ENCODE assay signal across 17 cellular contexts in genomic region chr2:122029456-122029855, GRCh38.
DNase-seq lines count a peak whose midpoint lies in the region; ATAC-seq and TF ChIP-seq lines count a peak whose summit lies in the region.
"Had no signal": no experiment of that assay in that cellular context is flagged by ENCODE, and none has a peak within 500 bp of the region (broad histone marks: within the 10 kb centered on the region; RNA-seq: fewer than 3 reads in every experiment).

No MANE protein-coding gene starts in this region.

- H3K27me3 Mint-ChIP-seq in activated naive CD4-positive, alpha-beta T cell treated with anti-CD3 and anti-CD28 coated beads, Interleukin-2, amount 10 ng/mL, durations not matched to agents 7 days and 5 days: peaks cover 12% of the 10 kb centered on the region
- H3K27me3 Mint-ChIP-seq in osteocyte (ENCODE audit: unreplicated experiment): no peaks in the 10 kb centered on the region
- peaks cover 3 to 4% of the 10 kb centered on the region in 2 donors for H3K27me3 Mint-ChIP-seq in CD4-positive, alpha-beta memory T cell

- peak overlapping the region; percentile 66 for H3K27ac Mint-ChIP-seq in activated naive CD4-positive, alpha-beta T cell treated with anti-CD3 and anti-CD28 coated beads, Interleukin-2, amount 10 ng/mL, durations not matched to agents 7 days and 5 days
- H3K27ac Mint-ChIP-seq in osteocyte (ENCODE audit: unreplicated experiment): no peak overlapping the region
- no peak overlapping the region for H3K27ac Mint-ChIP-seq in CD4-positive, alpha-beta memory T cell
- H3K27ac Mint-ChIP-seq: CD14-positive monocyte; CD8-positive, alpha-beta T cell; H9 had no signal

- no peak for ATAC-seq in HG03442 (IDR thresholded peaks at IDR 0.05; ENCODE audit: unreplicated experiment)
- ATAC-seq: CD8-positive, alpha-beta T cell; GM12878 had no signal

- H3K4me3 Mint-ChIP-seq in activated naive CD4-positive, alpha-beta T cell treated with anti-CD3 and anti-CD28 coated beads, Interleukin-2, amount 10 ng/mL, durations not matched to agents 7 days and 5 days: no peak overlapping the region
- H3K4me3 Mint-ChIP-seq in osteocyte (ENCODE audit: unreplicated experiment): no peak overlapping the region
- no peak overlapping the region for H3K4me3 Mint-ChIP-seq in CD4-positive, alpha-beta memory T cell
- H3K4me3 Mint-ChIP-seq: CD14-positive monocyte; CD8-positive, alpha-beta T cell; H9 had no signal

- TF ChIP-seq CTCF in osteocyte (IDR thresholded peaks at IDR 0.05): no peak

- H3K27me3 ChIP-seq in CD4-positive, alpha-beta memory T cell (ENCODE audit: insufficient read depth, low read length): no peaks in the 10 kb centered on the region
- H3K27me3 ChIP-seq: BLaER1 had no signal

- H3K4me1 Mint-ChIP-seq in activated naive CD4-positive, alpha-beta T cell treated with anti-CD3 and anti-CD28 coated beads, Interleukin-2, amount 10 ng/mL, durations not matched to agents 7 days and 5 days: no peaks in the 10 kb centered on the region
- H3K4me1 Mint-ChIP-seq in osteocyte (ENCODE audit: unreplicated experiment): peaks cover 5% of the 10 kb centered on the region
- no peaks in the 10 kb centered on the region for H3K4me1 Mint-ChIP-seq in CD4-positive, alpha-beta memory T cell
- H3K4me1 Mint-ChIP-seq: CD14-positive monocyte had no signal

- no peaks in the 10 kb centered on the region for H3K36me3 ChIP-seq in KOPT-K1 (ENCODE audit: insufficient read depth, low read length)
- H3K36me3 ChIP-seq in CD4-positive, alpha-beta memory T cell (ENCODE audit: insufficient read depth, low read length): no peaks in the 10 kb centered on the region
- H3K36me3 ChIP-seq: BLaER1 had no signal

- no peaks in the 10 kb centered on the region for H3K9me3 ChIP-seq in KOPT-K1 (ENCODE audit: insufficient read depth, low read length, poor library complexity, severe bottlenecking)
- no peaks in the 10 kb centered on the region for H3K9me3 ChIP-seq in CD4-positive, alpha-beta memory T cell (ENCODE audit: control insufficient read depth in 1 of 2, low read length in 2 of 2)

- intact Hi-C loops in CD4-positive, alpha-beta memory T cell (cut with micrococcal nuclease): no loop called here

- H3K27ac ChIP-seq in KOPT-K1 (ENCODE audit: low read depth, low read length, poor library complexity, severe bottlenecking): peak overlapping the region; percentile 55
- no peak overlapping the region for H3K27ac ChIP-seq in CD4-positive, alpha-beta memory T cell (ENCODE audit: low read depth, low read length)
- H3K27ac ChIP-seq: BLaER1 had no signal

- no peaks in the 10 kb centered on the region for H3K36me3 Mint-ChIP-seq in activated naive CD4-positive, alpha-beta T cell treated with anti-CD3 and anti-CD28 coated beads, Interleukin-2, amount 10 ng/mL, durations not matched to agents 7 days and 5 days
- H3K36me3 Mint-ChIP-seq in osteocyte (ENCODE audit: unreplicated experiment): no peaks in the 10 kb centered on the region
- no peaks in the 10 kb centered on the region for H3K36me3 Mint-ChIP-seq in CD4-positive, alpha-beta memory T cell
- H3K36me3 Mint-ChIP-seq: CD14-positive monocyte; CD8-positive, alpha-beta T cell had no signal

- POLR2A ChIA-PET in CD4-positive, alpha-beta memory T cell (lab: Charles Lee; ENCODE audit: partially characterized antibody): no interaction called here

- CTCF ChIA-PET in activated naive CD4-positive, alpha-beta T cell treated with anti-CD3 and anti-CD28 coated beads, Interleukin-2, amount 10 ng/mL, durations not matched to agents 7 days and 5 days (lab: Charles Lee): no interaction called here
- CTCF ChIA-PET in CD4-positive, alpha-beta memory T cell (lab: Charles Lee; ENCODE audit: partially characterized antibody): interaction anchor here (1.2 kb wide), 1 partner anchor 9 kb away, joined by 3 read pairs; no protein-coding TSS in a partner anchor

- H3K4me1 ChIP-seq in CD4-positive, alpha-beta memory T cell (ENCODE audit: insufficient read depth, low read length): no peaks in the 10 kb centered on the region

- DNase-seq in activated naive CD4-positive, alpha-beta T cell treated with anti-CD3 and anti-CD28 coated beads, Interleukin-2, amount 10 ng/mL, durations not matched to agents 7 days and 5 days: no peak
- DNase-seq in activated naive CD4-positive, alpha-beta T cell treated with anti-CD3 and anti-CD28 coated beads, Interleukin-2, amount 50 U/mL, for 16 hours: no peak
- peak; percentile 56 for DNase-seq in NCI-H524 treated with DMSO at 0.1 percent for 48 hours (lab: John Stamatoyannopoulos, UW)
- peak; percentile 75 for DNase-seq in osteocyte (ENCODE audit: extremely low spot score, unreplicated experiment)
- no peak for DNase-seq in CD4-positive, alpha-beta memory T cell
- DNase-seq in NCI-H1417 treated with DMSO at 0.1 percent for 48 hours (lab: John Stamatoyannopoulos, UW): no peak
- DNase-seq: 8988T; Calu3; CD8-positive, alpha-beta T cell; DMS79 treated with DMSO at 0.1 percent for 48 hours; GF-D8; H9 had no signal

- H3K4me3 ChIP-seq in CD4-positive, alpha-beta memory T cell (ENCODE audit: low read length in 2 of 2): no peak overlapping the region
- H3K4me3 ChIP-seq: BLaER1, GM12878 had no signal

- H3K9me3 Mint-ChIP-seq in activated naive CD4-positive, alpha-beta T cell treated with anti-CD3 and anti-CD28 coated beads, Interleukin-2, amount 10 ng/mL, durations not matched to agents 7 days and 5 days: no peaks in the 10 kb centered on the region
- no peaks in the 10 kb centered on the region for H3K9me3 Mint-ChIP-seq in osteocyte (ENCODE audit: unreplicated experiment)
- H3K9me3 Mint-ChIP-seq in CD4-positive, alpha-beta memory T cell: peaks cover 0 to 1% (median 0%) of the 10 kb centered on the region in 8 donors
- H3K9me3 Mint-ChIP-seq: CD8-positive, alpha-beta T cell; H9 had no signal

Comparison
In these comparisons a context has a peak if more than half of its experiments do, and no peak if none do; other contexts are left out.
1. DNase-seq: peak in NCI-H524 treated with DMSO at 0.1 percent for 48 hours (single experiment) and osteocyte (single experiment); none in activated naive CD4-positive, alpha-beta T cell treated with anti-CD3 and anti-CD28 coated beads, Interleukin-2, amount 10 ng/mL, durations not matched to agents 7 days and 5 days (single experiment), activated naive CD4-positive, alpha-beta T cell treated with anti-CD3 and anti-CD28 coated beads, Interleukin-2, amount 50 U/mL, for 16 hours (single experiment), CD4-positive, alpha-beta memory T cell (0 of 5) and NCI-H1417 treated with DMSO at 0.1 percent for 48 hours (single experiment).